Comparison of ENCODE assay signal across 1 cellular context in the genomic region with DNA sequence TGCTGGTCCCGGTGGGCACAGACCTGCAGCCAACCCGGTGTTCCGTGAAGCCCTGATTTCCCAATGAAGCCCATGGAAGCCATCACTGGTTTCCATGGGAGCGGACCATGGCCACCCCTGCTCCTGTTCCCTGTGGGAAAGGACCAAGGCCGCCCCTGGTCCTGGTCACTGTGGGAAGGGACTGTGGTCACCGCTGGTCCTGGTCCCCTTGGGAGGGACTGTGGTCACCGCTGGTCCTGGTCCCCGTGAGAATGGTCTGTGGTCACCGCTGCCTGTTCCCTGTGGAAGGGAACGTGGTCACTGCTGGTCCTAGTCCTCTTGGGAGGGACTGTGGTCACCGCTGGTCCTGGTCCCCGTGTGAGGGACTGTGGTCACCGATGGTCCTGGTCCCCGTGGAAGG.
TF ChIP-seq lines count a peak whose summit lies in the region.

No MANE protein-coding gene starts in this region.

TF ChIP-seq in H1, 55 proteins besides CTCF, POLR2A, EP300 and RAD21:
- TF ChIP-seq KDM1A (IDR thresholded peaks at IDR 0.05; ENCODE audit: borderline replicate concordance, low read length): 0 out of 2 replicates have a peak, but pooled peaks have one; percentile 18
- TF ChIP-seq SIX5 (IDR thresholded peaks at IDR 0.05; ENCODE audit: low read depth, low read length): no peak
- no peak for TF ChIP-seq RBBP5 (IDR thresholded peaks at IDR 0.05; ENCODE audit: borderline replicate concordance, low read depth, low read length)
- 0 out of 2 replicates have a peak, but pooled peaks have one; percentile 44 for TF ChIP-seq SUZ12 (IDR thresholded peaks at IDR 0.05; ENCODE audit: low read length)
- no peak for TF ChIP-seq TAF1 (IDR thresholded peaks at IDR 0.05; ENCODE audit: low read depth, low read length)
TF ChIP-seq in H1: peak in this region for 2.
